Comparison of ENCODE assay signal across 19 cellular contexts in the genomic region with DNA sequence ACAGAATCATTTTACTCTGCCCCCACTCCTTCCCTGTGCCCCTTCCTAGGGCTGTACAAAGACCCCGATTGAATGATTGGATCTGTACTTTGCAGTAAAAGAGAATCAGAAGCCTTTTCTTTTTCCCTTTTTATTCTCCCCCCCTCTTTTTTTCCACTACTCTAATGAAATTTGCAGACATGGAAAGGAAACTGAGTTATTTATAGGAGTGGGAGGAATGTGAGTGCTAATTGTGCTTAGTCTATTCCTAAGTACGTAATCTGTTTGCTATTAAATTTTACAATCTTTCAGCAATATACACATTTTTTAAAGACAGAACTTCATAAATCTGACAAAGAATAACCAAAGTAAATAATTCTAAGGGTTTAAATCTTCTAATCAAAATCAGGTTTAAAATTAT.
DNase-seq lines count a peak whose midpoint lies in the region; TF ChIP-seq lines count a peak whose summit lies in the region.
"Had no signal": no experiment of that assay in that cellular context is flagged by ENCODE, and none has a peak within 500 bp of the region (broad histone marks: within the 10 kb centered on the region; RNA-seq: fewer than 3 reads in every experiment).

No MANE protein-coding gene starts in this region.

- CTCF ChIA-PET in Calu3 (lab: Charles Lee), result no interaction called here

- H3K4me1 ChIP-seq in BLaER1 (peaks cover 10% of the 10 kb centered on the region), thyroid gland (peaks cover 17 to 43% of the 10 kb centered on the region in 2 donors), mesenchymal stem cell (ENCODE audit: control insufficient read depth, insufficient read depth, low read depth, low read length) (peaks cover 7% of the 10 kb centered on the region)

- H3K27me3 ChIP-seq in BLaER1 (no peaks in the 10 kb centered on the region), thyroid gland (no peaks in the 10 kb centered on the region), mesenchymal stem cell (ENCODE audit: control insufficient read depth in 1 of 2, insufficient read depth in 1 of 2, low read length in 2 of 2) (no peaks in the 10 kb centered on the region)

- H3K36me3 Mint-ChIP-seq in nephron (ENCODE audit: low read depth) (no peaks in the 10 kb centered on the region), Calu3 (ENCODE audit: insufficient read depth, unreplicated experiment) (no peaks in the 10 kb centered on the region)
- H3K36me3 Mint-ChIP-seq: CD4-positive, alpha-beta memory T cell had no signal

- no peak overlapping the region for H3K23ac ChIP-seq in mesenchymal stem cell (ENCODE audit: low read length in 2 of 2)

- TF ChIP-seq CTCF in nephron (IDR thresholded peaks at IDR 0.05; ENCODE audit: unreplicated experiment in 3 of 3), result no peak
- TF ChIP-seq CTCF in thyroid gland (IDR thresholded peaks at IDR 0.05), result no peak
- TF ChIP-seq CTCF in Calu3 (IDR thresholded peaks at IDR 0.05; ENCODE audit: unreplicated experiment), result no peak
- no peak for TF ChIP-seq CTCF in coronary artery (IDR thresholded peaks at IDR 0.05)

- H2AFZ ChIP-seq in mesenchymal stem cell (ENCODE audit: low read depth, low read length), result no peak overlapping the region
- H2AFZ ChIP-seq: GM23248 had no signal

- BruUV-seq in Calu3 (replicated peaks; lab: Mats Ljungman, UMichigan), result no TSS peak

- H3K27ac ChIP-seq in BLaER1, result no peak overlapping the region; the same call in 1 of the 2 replicates
- peak overlapping the region; percentile 61 to 84 (median 84) for H3K27ac ChIP-seq in thyroid gland
- H3K27ac ChIP-seq in mesenchymal stem cell (ENCODE audit: low read length, poor library complexity, severe bottlenecking), result no peak overlapping the region
- no peak overlapping the region for H3K27ac ChIP-seq in coronary artery
- H3K27ac ChIP-seq: GM23248 had no signal

- H3K4me2 ChIP-seq in BLaER1 (peak overlapping the region; percentile 29; the same call in 1 of the 2 replicates), mesenchymal stem cell (ENCODE audit: low read length, poor library complexity, severe bottlenecking) (no peak overlapping the region)

- no peak overlapping the region for H4K91ac ChIP-seq in mesenchymal stem cell (ENCODE audit: low read length)

- WGBS in thyroid gland, 2 donors, result 78 to 85% methylated on average over 2 of the region's 2 CpGs
- 100% methylated on average over 1 of the region's 2 CpGs for WGBS in mesenchymal stem cell

- no peaks in the 10 kb centered on the region for H3K79me1 ChIP-seq in mesenchymal stem cell (replicated peaks; ENCODE audit: low read length, poor library complexity, severe bottlenecking)

- H2BK12ac ChIP-seq in mesenchymal stem cell (ENCODE audit: low read length in 2 of 2), result no peak overlapping the region

- no peak overlapping the region for H3K4me3 Mint-ChIP-seq in nephron
- no peak overlapping the region for H3K4me3 Mint-ChIP-seq in Calu3 (ENCODE audit: low read depth, unreplicated experiment)
- H3K4me3 Mint-ChIP-seq: B cell; CD4-positive, alpha-beta memory T cell had no signal

- DNase-seq in cerebellar cortex (ENCODE audit: low spot score) (peak; percentile 67), thyroid gland (no peak), T-helper 1 cell (no peak), mesenchymal stem cell (no peak), Calu3 (no peak), coronary artery (ENCODE audit: low spot score) (no peak)
- DNase-seq: C1 segment of cervical spinal cord; CD4-positive, alpha-beta memory T cell; COR-L47; DMS153; DND-41; EL; GF-D8; GM23248; H7; HCEC 1CT had no signal

- no peak overlapping the region for H3K4me3 ChIP-seq in BLaER1
- no peak overlapping the region for H3K4me3 ChIP-seq in thyroid gland (replicated peaks in 1 of 3)
- H3K4me3 ChIP-seq in mesenchymal stem cell (ENCODE audit: insufficient read depth in 1 of 2, low read depth in 1 of 2, low read length in 2 of 2), result no peak overlapping the region
- H3K4me3 ChIP-seq in coronary artery, result no peak overlapping the region
- H3K4me3 ChIP-seq: GM23248 had no signal

- H3K27ac Mint-ChIP-seq in nephron (peak overlapping the region in 2 of 3 experiments; percentile 58 to 88), Calu3 (ENCODE audit: unreplicated experiment) (no peak overlapping the region)
- H3K27ac Mint-ChIP-seq: B cell; CD4-positive, alpha-beta memory T cell had no signal

- no peak overlapping the region for H2AK5ac ChIP-seq in mesenchymal stem cell (ENCODE audit: low read length, severe bottlenecking)

- no peak overlapping the region for H2BK15ac ChIP-seq in mesenchymal stem cell (ENCODE audit: low read depth, poor library complexity, severe bottlenecking)

- no peak overlapping the region for H3K18ac ChIP-seq in mesenchymal stem cell (ENCODE audit: low read depth in 1 of 2, low read length in 2 of 2)

- TF ChIP-seq POLR2A in thyroid gland (IDR thresholded peaks at IDR 0.05), result no peak

- H3K14ac ChIP-seq in mesenchymal stem cell (ENCODE audit: low read length in 2 of 2), result no peak overlapping the region

- H3K4me1 Mint-ChIP-seq in nephron, result peaks cover 28% of the 10 kb centered on the region
- no peaks in the 10 kb centered on the region for H3K4me1 Mint-ChIP-seq in Calu3 (ENCODE audit: low read depth, unreplicated experiment)
- H3K4me1 Mint-ChIP-seq: B cell; CD4-positive, alpha-beta memory T cell had no signal

- H3K4ac ChIP-seq in mesenchymal stem cell (ENCODE audit: low read depth in 1 of 2, low read length in 2 of 2), result no peak overlapping the region

- no peak overlapping the region for H2BK120ac ChIP-seq in mesenchymal stem cell (ENCODE audit: low read depth, low read length)

- H2BK5ac ChIP-seq in mesenchymal stem cell (ENCODE audit: low read depth, low read length, poor library complexity, severe bottlenecking), result no peak overlapping the region

- H3K9ac ChIP-seq in BLaER1 (no peak overlapping the region), mesenchymal stem cell (ENCODE audit: low read length) (no peak overlapping the region)
- H3K9ac ChIP-seq: GM23248 had no signal

- intact Hi-C loops in thyroid gland (cut with DNase I), result no loop called here
- intact Hi-C loops in Calu3 (cut with micrococcal nuclease; ENCODE audit: unreplicated experiment), result no loop called here

- no peaks in the 10 kb centered on the region for H3K9me3 ChIP-seq in BLaER1
- no peaks in the 10 kb centered on the region for H3K9me3 ChIP-seq in thyroid gland
- no peaks in the 10 kb centered on the region for H3K9me3 ChIP-seq in mesenchymal stem cell (ENCODE audit: control insufficient read depth, low read length)

- H3K27me3 Mint-ChIP-seq in nephron (ENCODE audit: low read depth), result no peaks in the 10 kb centered on the region
- H3K27me3 Mint-ChIP-seq in Calu3 (ENCODE audit: unreplicated experiment), result no peaks in the 10 kb centered on the region
- H3K27me3 Mint-ChIP-seq: B cell had no signal

- H3K9me3 Mint-ChIP-seq in nephron (no peaks in the 10 kb centered on the region), Calu3 (ENCODE audit: low read depth, unreplicated experiment) (peaks cover 14% of the 10 kb centered on the region)

- H3K36me3 ChIP-seq in BLaER1 (no peaks in the 10 kb centered on the region), thyroid gland (no peaks in the 10 kb centered on the region), mesenchymal stem cell (ENCODE audit: control insufficient read depth in 1 of 2, insufficient read depth in 2 of 2, low read depth in 1 of 2, low read length in 2 of 2) (no peaks in the 10 kb centered on the region)

- no peak overlapping the region for H4K8ac ChIP-seq in mesenchymal stem cell (ENCODE audit: low read length)

- H4K20me1 ChIP-seq in BLaER1, result no peaks in the 10 kb centered on the region

Comparison
In these comparisons a context has a peak if more than half of its experiments do, and no peak if none do; other contexts are left out.
1. H3K27ac ChIP-seq: peak in thyroid gland (3 of 3); none in BLaER1 (single experiment), mesenchymal stem cell (single experiment) and coronary artery (0 of 2).